8 cellular contexts compared by ENCODE assay signal in the genomic region with DNA sequence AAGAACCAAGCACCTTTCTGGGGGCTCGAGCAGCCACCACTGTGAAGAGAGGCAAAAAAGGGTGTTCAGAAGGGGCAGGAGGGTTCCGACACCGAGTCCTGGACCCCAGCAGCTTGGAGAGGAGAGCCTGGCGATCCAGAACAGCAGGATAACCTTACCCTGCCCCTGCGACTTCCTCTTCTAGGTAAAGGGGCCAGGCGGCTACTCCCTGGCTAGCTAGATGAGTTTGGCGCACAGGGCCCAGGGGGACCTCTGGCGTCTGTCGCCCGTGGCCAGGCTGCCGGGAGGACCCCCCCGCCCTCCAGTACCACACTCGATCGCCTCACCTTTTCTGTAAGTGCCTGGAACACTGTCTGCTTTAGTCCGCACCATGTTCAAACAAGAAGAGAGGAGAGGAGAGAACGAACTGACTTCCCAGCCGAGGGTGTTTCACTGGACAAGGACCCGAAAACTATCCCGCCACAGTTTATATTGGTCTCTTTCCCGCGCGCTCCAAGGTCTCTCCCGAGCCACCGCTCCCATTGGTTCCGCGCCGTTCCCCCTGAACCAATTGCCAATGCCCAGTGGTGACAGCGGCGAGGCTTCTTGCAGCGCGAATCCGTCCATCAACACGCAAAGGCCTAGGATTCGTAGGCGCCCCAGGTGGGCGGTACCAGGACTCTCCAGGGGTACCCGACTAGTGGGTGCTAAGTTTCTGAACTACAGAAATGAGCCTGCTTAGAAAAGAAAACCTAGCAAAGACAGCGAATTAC. TPM values are rescaled to one million over a fixed set of nuclear protein-coding genes. Genes with fewer than 3 reads are reported as not detected.
DNase-seq lines count a peak whose midpoint lies in the region; ATAC-seq, FAIRE-seq and TF ChIP-seq lines count a peak whose summit lies in the region.

A gene with protein sequence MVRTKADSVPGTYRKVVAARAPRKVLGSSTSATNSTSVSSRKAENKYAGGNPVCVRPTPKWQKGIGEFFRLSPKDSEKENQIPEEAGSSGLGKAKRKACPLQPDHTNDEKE (minus strand): TSS at position 442 of the 752 bp plus-strand sequence. CDS start 70 bp downstream, at position 372.

- peaks cover 25% of the 10 kb centered on the region for H3K4me1 ChIP-seq in HAP-1

- no peaks in the 10 kb centered on the region for H3K36me3 Mint-ChIP-seq in nephron (ENCODE audit: low read depth)

- DNase-seq in HAP-1 (ENCODE audit: low spot score in 2 of 2) = peak; percentile 100
- peak; percentile 99 for DNase-seq in MG63
- DNase-seq in SHP77 (lab: John Stamatoyannopoulos, UW) = peak; percentile 99
- peak; percentile 85 for DNase-seq in activated T-helper 9 cell treated with anti-CD3 and anti-CD28 coated beads, Interleukin-2, amount 50 U/mL, for 16 hours (ENCODE audit: low read depth)
- peak; percentile 93 for DNase-seq in fibroblast of the aortic adventitia (ENCODE audit: low read depth)
- DNase-seq in stimulated activated naive CD8-positive, alpha-beta T cell treated with anti-CD3 and anti-CD28 coated beads, Interleukin-15, Interleukin-2, amounts not matched to agents 100 U/mL and 50 U/mL, for 24 hours = peak; percentile 94

- peak within 1 kb of the TSS; percentile 4 to 71 (median 59) for H3K27ac Mint-ChIP-seq in nephron

- ATAC-seq in stimulated activated naive CD8-positive, alpha-beta T cell treated with anti-CD3 and anti-CD28 coated beads, Interleukin-15, Interleukin-2, amounts not matched to agents 100 U/mL and 50 U/mL, for 24 hours = peak; percentile 100

- no peaks in the 10 kb centered on the region for H3K9me3 Mint-ChIP-seq in nephron

- H3K4me3 ChIP-seq in HAP-1 (peak within 1 kb of the TSS; percentile 60), MG63 (peak within 1 kb of the TSS; percentile 62), fibroblast of the aortic adventitia (ENCODE audit: low read depth, low read length) (peak within 1 kb of the TSS; percentile 80)

- H3K4me3 Mint-ChIP-seq in nephron = peak within 1 kb of the TSS; percentile 85 to 88 (median 87)

- H3K9me3 ChIP-seq in HAP-1 (no peaks in the 10 kb centered on the region), MG63 (no peaks in the 10 kb centered on the region)

- TF ChIP-seq CTCF in fibroblast of the aortic adventitia (IDR thresholded peaks at IDR 0.05; ENCODE audit: insufficient read depth, low read length) = no peak
- TF ChIP-seq CTCF in nephron (IDR thresholded peaks at IDR 0.05; ENCODE audit: unreplicated experiment in 3 of 3) = no peak

- H3K4me1 Mint-ChIP-seq in nephron = peaks cover 14% of the 10 kb centered on the region

- peak; percentile 98 for FAIRE-seq in G401.6 (lab: Jason Lieb, UNC)

- H3K27me3 ChIP-seq in HAP-1 (ENCODE audit: low read depth) (no peaks in the 10 kb centered on the region), MG63 (no peaks in the 10 kb centered on the region)

- H3K36me3 ChIP-seq in HAP-1 (replicated peaks) (peaks cover 33% of the 10 kb centered on the region), MG63 (peaks cover 22% of the 10 kb centered on the region)

- H3K27me3 Mint-ChIP-seq in nephron (ENCODE audit: low read depth) = no peaks in the 10 kb centered on the region

- in situ Hi-C loops in HAP-1 (cut with MboI; ENCODE audit: low sequenced_read_pairs) = no loop called here

RNA-seq across cellular contexts. Expression of the gene that starts here (rescaled TPM):
- total RNA-seq in MG63 (2014; rRNA removed; shearing (Covaris generic); ENCODE audit: low replicate concordance) = 201 and 243 TPM in 2 replicates
- 6.6 and 56.7 TPM in 2 replicates for total RNA-seq in fibroblast of the aortic adventitia (ENCODE audit: low replicate concordance)

Comparison
In these comparisons a context has a peak if more than half of its experiments do, and no peak if none do; other contexts are left out.
1. Peak in every context shown above with its lines: DNase-seq, ATAC-seq and H3K4me3 ChIP-seq.